2 cellular contexts compared by ENCODE assay signal in genomic region chr12:111748195-111748803, GRCh38.
TF ChIP-seq lines count a peak whose summit lies in the region.

No MANE protein-coding gene starts in this region.

TF ChIP-seq in SK-N-SH, 30 proteins besides CTCF, POLR2A, EP300 and RAD21 (continued from another document):
- TF ChIP-seq, protein P1, sequence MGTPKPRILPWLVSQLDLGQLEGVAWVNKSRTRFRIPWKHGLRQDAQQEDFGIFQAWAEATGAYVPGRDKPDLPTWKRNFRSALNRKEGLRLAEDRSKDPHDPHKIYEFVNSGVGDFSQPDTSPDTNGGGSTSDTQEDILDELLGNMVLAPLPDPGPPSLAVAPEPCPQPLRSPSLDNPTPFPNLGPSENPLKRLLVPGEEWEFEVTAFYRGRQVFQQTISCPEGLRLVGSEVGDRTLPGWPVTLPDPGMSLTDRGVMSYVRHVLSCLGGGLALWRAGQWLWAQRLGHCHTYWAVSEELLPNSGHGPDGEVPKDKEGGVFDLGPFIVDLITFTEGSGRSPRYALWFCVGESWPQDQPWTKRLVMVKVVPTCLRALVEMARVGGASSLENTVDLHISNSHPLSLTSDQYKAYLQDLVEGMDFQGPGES (IDR thresholded peaks at IDR 0.05; ENCODE audit: low read depth, low read length) = no peak
- TF ChIP-seq MXI1 (IDR thresholded peaks at IDR 0.05; ENCODE audit: low read depth, low read length) (peak; percentile 79; the same call in 1 of the 2 replicates), PBX3 (IDR thresholded peaks at IDR 0.05) (no peak), TCF12 (IDR thresholded peaks at IDR 0.05) (no peak)
- TF ChIP-seq, protein P2, sequence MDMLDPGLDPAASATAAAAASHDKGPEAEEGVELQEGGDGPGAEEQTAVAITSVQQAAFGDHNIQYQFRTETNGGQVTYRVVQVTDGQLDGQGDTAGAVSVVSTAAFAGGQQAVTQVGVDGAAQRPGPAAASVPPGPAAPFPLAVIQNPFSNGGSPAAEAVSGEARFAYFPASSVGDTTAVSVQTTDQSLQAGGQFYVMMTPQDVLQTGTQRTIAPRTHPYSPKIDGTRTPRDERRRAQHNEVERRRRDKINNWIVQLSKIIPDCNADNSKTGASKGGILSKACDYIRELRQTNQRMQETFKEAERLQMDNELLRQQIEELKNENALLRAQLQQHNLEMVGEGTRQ (IDR thresholded peaks at IDR 0.05; ENCODE audit: borderline replicate concordance, low read depth, low read length) = no peak

TF ChIP-seq in SK-N-SH treated with all-trans-retinoic acid at 6 μM for 48 hours, 23 proteins besides CTCF, POLR2A, EP300 and RAD21 (continued from another document):
- TF ChIP-seq ZNF70 (CRISPR knock-in tag; IDR thresholded peaks at IDR 0.05) = no peak
- no peak for TF ChIP-seq OSR1 (CRISPR knock-in tag; IDR thresholded peaks at IDR 0.05)
- TF ChIP-seq ZNF8 (CRISPR knock-in tag; IDR thresholded peaks at IDR 0.05) = no peak
- TF ChIP-seq, protein P3, sequence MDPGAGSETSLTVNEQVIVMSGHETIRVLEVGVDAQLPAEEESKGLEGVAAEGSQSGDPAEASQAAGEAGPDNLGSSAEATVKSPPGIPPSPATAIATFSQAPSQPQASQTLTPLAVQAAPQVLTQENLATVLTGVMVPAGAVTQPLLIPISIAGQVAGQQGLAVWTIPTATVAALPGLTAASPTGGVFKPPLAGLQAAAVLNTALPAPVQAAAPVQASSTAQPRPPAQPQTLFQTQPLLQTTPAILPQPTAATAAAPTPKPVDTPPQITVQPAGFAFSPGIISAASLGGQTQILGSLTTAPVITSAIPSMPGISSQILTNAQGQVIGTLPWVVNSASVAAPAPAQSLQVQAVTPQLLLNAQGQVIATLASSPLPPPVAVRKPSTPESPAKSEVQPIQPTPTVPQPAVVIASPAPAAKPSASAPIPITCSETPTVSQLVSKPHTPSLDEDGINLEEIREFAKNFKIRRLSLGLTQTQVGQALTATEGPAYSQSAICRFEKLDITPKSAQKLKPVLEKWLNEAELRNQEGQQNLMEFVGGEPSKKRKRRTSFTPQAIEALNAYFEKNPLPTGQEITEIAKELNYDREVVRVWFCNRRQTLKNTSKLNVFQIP (CRISPR knock-in tag; IDR thresholded peaks at IDR 0.05; ENCODE audit: borderline replicate concordance, low read depth) = no peak
